8 cellular contexts compared by ENCODE assay signal in genomic region chr9:128323192-128323730, GRCh38. TPM values are rescaled to one million over a fixed set of nuclear protein-coding genes. Genes with fewer than 3 reads are reported as not detected.
DNase-seq lines count a peak whose midpoint lies in the region; ATAC-seq, FAIRE-seq and TF ChIP-seq lines count a peak whose summit lies in the region.

No MANE protein-coding gene starts in this region.

- ATAC-seq in WTC11, result no peak
- ATAC-seq in stimulated activated memory B cell treated with anti-CD40 and anti-IgM and Interleukin-4, amounts not matched to agents 10 μg/mL and 1 μg/mL and 100 μg/mL, for 72 hours, result no peak
- ATAC-seq in GM19455 (IDR thresholded peaks at IDR 0.05; ENCODE audit: unreplicated experiment), result no peak

- POLR2A ChIA-PET in WTC11 (lab: Charles Lee), result no interaction called here

- peak overlapping the region; percentile 63 for H3K27ac Mint-ChIP-seq in WTC11
- H3K27ac Mint-ChIP-seq in stimulated activated memory B cell treated with anti-CD40 and anti-IgM and Interleukin-4, amounts not matched to agents 10 μg/mL and 1 μg/mL and 100 μg/mL, for 72 hours, result peak overlapping the region; percentile 91

- peak overlapping the region; percentile 88 for H3K4me3 Mint-ChIP-seq in WTC11
- H3K4me3 Mint-ChIP-seq in stimulated activated memory B cell treated with anti-CD40 and anti-IgM and Interleukin-4, amounts not matched to agents 10 μg/mL and 1 μg/mL and 100 μg/mL, for 72 hours, result peak overlapping the region; percentile 90

- TF ChIP-seq CTCF in WTC11 (IDR thresholded peaks at IDR 0.05), result no peak

- H3K27me3 Mint-ChIP-seq in WTC11 (ENCODE audit: low read depth), result no peaks in the 10 kb centered on the region
- H3K27me3 Mint-ChIP-seq in stimulated activated memory B cell treated with anti-CD40 and anti-IgM and Interleukin-4, amounts not matched to agents 10 μg/mL and 1 μg/mL and 100 μg/mL, for 72 hours, result no peaks in the 10 kb centered on the region

- no peak for FAIRE-seq in RCC 7860 (lab: Jason Lieb, UNC)

- CTCF ChIA-PET in WTC11 (lab: Charles Lee), result interaction anchor here (0.7 kb wide), 1 partner anchor 229 kb away, joined by 3 read pairs; the partner anchor contains the start of gene SPTAN1

- DNase-seq in activated T-cell treated with anti-CD3 and anti-CD28 coated beads for 24 hours (ENCODE audit: low read depth), result peak; percentile 39
- no peak for DNase-seq in activated T-cell treated with anti-CD3 and anti-CD28 coated beads, Interleukin-2, amount 50 U/mL, for 48 hours
- no peak for DNase-seq in WTC11 (ENCODE audit: low spot score)
- DNase-seq in hepatic stellate cell (ENCODE audit: low spot score), result peak; percentile 56
- no peak for DNase-seq in retina
- DNase-seq in RCC 7860 (ENCODE audit: low spot score), result no peak

- H3K4me1 Mint-ChIP-seq in WTC11, result 0 out of 2 replicates have a peak, but pooled peaks cover 8% of the 10 kb centered on the region
- peaks cover 13% of the 10 kb centered on the region for H3K4me1 Mint-ChIP-seq in stimulated activated memory B cell treated with anti-CD40 and anti-IgM and Interleukin-4, amounts not matched to agents 10 μg/mL and 1 μg/mL and 100 μg/mL, for 72 hours

- H3K9me3 Mint-ChIP-seq in WTC11, result no peaks in the 10 kb centered on the region
- H3K9me3 Mint-ChIP-seq in stimulated activated memory B cell treated with anti-CD40 and anti-IgM and Interleukin-4, amounts not matched to agents 10 μg/mL and 1 μg/mL and 100 μg/mL, for 72 hours, result no peaks in the 10 kb centered on the region

- H3K36me3 Mint-ChIP-seq in WTC11, result peaks cover 6% of the 10 kb centered on the region; the same call in 1 of the 2 replicates
- peaks cover 18% of the 10 kb centered on the region for H3K36me3 Mint-ChIP-seq in stimulated activated memory B cell treated with anti-CD40 and anti-IgM and Interleukin-4, amounts not matched to agents 10 μg/mL and 1 μg/mL and 100 μg/mL, for 72 hours

TF ChIP-seq in WTC11, 78 proteins besides CTCF, POLR2A, EP300 and RAD21:
- TF ChIP-seq TEAD1 (CRISPR knock-in tag; IDR thresholded peaks at IDR 0.05) (no peak), TP53 (CRISPR knock-in tag; IDR thresholded peaks at IDR 0.05) (no peak), FOXK1 (CRISPR knock-in tag; IDR thresholded peaks at IDR 0.05) (no peak), NFYB (CRISPR knock-in tag; conservative IDR thresholded peaks at IDR 0.05; ENCODE audit: low read depth) (no peak), E2F1 (CRISPR knock-in tag; IDR thresholded peaks at IDR 0.05) (no peak), CDX4 (CRISPR knock-in tag; IDR thresholded peaks at IDR 0.05; ENCODE audit: borderline replicate concordance) (no peak), ZNF121 (CRISPR knock-in tag; IDR thresholded peaks at IDR 0.05) (no peak), ZSCAN18 (CRISPR knock-in tag; IDR thresholded peaks at IDR 0.05) (no peak), ZMAT4 (CRISPR knock-in tag; IDR thresholded peaks at IDR 0.05) (no peak), FOXP1 (CRISPR knock-in tag; IDR thresholded peaks at IDR 0.05; ENCODE audit: borderline replicate concordance) (no peak), ELF4 (CRISPR knock-in tag; IDR thresholded peaks at IDR 0.05; ENCODE audit: low read depth) (no peak), ZNF512 (CRISPR knock-in tag; IDR thresholded peaks at IDR 0.05; ENCODE audit: borderline replicate concordance) (no peak), FOXP4 (CRISPR knock-in tag; IDR thresholded peaks at IDR 0.05) (no peak), ZNF263 (CRISPR knock-in tag; IDR thresholded peaks at IDR 0.05; ENCODE audit: low read depth) (no peak)

RNA-seq across cellular contexts. Expression of gene COQ4, which starts 0.6 kb away (rescaled TPM):
- 31.3 to 45.3 TPM (median 33.6 TPM) in 3 replicates for total RNA-seq in WTC11 (2021)

RNA-seq across cellular contexts. Expression of gene TRUB2, which starts 1.0 kb away (rescaled TPM):
- total RNA-seq in WTC11 (2021), result 33.1 to 35.0 TPM (median 33.2 TPM) in 3 replicates

RNA-seq across cellular contexts. Expression of gene SLC27A4, which starts 17.1 kb away (rescaled TPM):
- 20.8 to 23.8 TPM (median 21.2 TPM) in 3 replicates for total RNA-seq in WTC11 (2021)

RNA-seq across cellular contexts. Expression of gene SWI5, which starts 47.2 kb away (rescaled TPM):
- 26.2 to 32.0 TPM (median 31.7 TPM) in 3 replicates for total RNA-seq in WTC11 (2021)

RNA-seq across cellular contexts. Expression of gene GOLGA2, which starts 47.5 kb away (rescaled TPM):
- 54.7 to 66.3 TPM (median 58.8 TPM) in 3 replicates for total RNA-seq in WTC11 (2021)

Comparison
In these comparisons a context has a peak if more than half of its experiments do, and no peak if none do; other contexts are left out.
1. DNase-seq: peak in activated T-cell treated with anti-CD3 and anti-CD28 coated beads for 24 hours (single experiment) and hepatic stellate cell (single experiment); none in activated T-cell treated with anti-CD3 and anti-CD28 coated beads, Interleukin-2, amount 50 U/mL, for 48 hours (0 of 2), WTC11 (single experiment), retina (single experiment) and RCC 7860 (single experiment).